23 cellular contexts compared by ENCODE assay signal in genomic region chr5:10661401-10661800, GRCh38.
"Had no signal": no experiment of that assay in that cellular context is flagged by ENCODE, and none has a peak within 500 bp of the region (broad histone marks: within the 10 kb centered on the region; RNA-seq: fewer than 3 reads in every experiment).

No MANE protein-coding gene starts in this region.

- DNase-seq: heart right ventricle; kidney; left colon; lower lobe of right lung; mammary epithelial cell; mesendoderm; midbrain; mucosa of descending colon; naive thymus-derived CD4-positive, alpha-beta T cell; ovary; small intestine; spleen; stimulated activated CD4-positive, alpha-beta T cell treated with anti-CD3 and anti-CD28 coated beads, Interleukin-4, amount 100 ng/mL, for 24 hours; stimulated activated naive CD4-positive, alpha-beta T cell treated with Interleukin-2 at 50 U/mL for 16 hours; stimulated activated naive CD8-positive, alpha-beta T cell treated with anti-CD3 and anti-CD28 coated beads, Interleukin-15, amount 100 ng/mL, for 72 hours; substantia nigra; uterus had no signal

- H3K4me3 Mint-ChIP-seq: naive thymus-derived CD4-positive, alpha-beta T cell; natural killer cell treated with Interleukin-12 subunit alpha and Interleukin-12 subunit beta and Interleukin-15 and Interleukin-18, amount 100 ng/mL, for 72 hours; stimulated activated effector memory CD8-positive, alpha-beta T cell treated with anti-CD3 and anti-CD28 coated beads, Interleukin-12 subunit alpha, Interleukin-12 subunit beta, amount 100 ng/mL, for 72 hours; stimulated activated naive CD8-positive, alpha-beta T cell treated with anti-CD3 and anti-CD28 coated beads, Interleukin-15, amount 100 ng/mL, for 72 hours; type B pancreatic cell had no signal

- H3K4me1 Mint-ChIP-seq: stimulated activated effector memory CD8-positive, alpha-beta T cell treated with anti-CD3 and anti-CD28 coated beads, Interleukin-12 subunit alpha, Interleukin-12 subunit beta, amount 100 ng/mL, for 72 hours; stimulated activated naive CD8-positive, alpha-beta T cell treated with anti-CD3 and anti-CD28 coated beads, Interleukin-15, amount 100 ng/mL, for 72 hours had no signal

- H3K36me3 Mint-ChIP-seq: naive thymus-derived CD4-positive, alpha-beta T cell; natural killer cell treated with Interleukin-12 subunit alpha and Interleukin-12 subunit beta and Interleukin-15 and Interleukin-18, amount 100 ng/mL, for 72 hours; stimulated activated effector memory CD8-positive, alpha-beta T cell treated with anti-CD3 and anti-CD28 coated beads, Interleukin-12 subunit alpha, Interleukin-12 subunit beta, amount 100 ng/mL, for 72 hours; type B pancreatic cell had no signal

- H3K27ac Mint-ChIP-seq: naive thymus-derived CD4-positive, alpha-beta T cell; natural killer cell treated with Interleukin-12 subunit alpha and Interleukin-12 subunit beta and Interleukin-15 and Interleukin-18, amount 100 ng/mL, for 72 hours; progenitor cell of endocrine pancreas; stimulated activated naive CD8-positive, alpha-beta T cell treated with anti-CD3 and anti-CD28 coated beads, Interleukin-15, amount 100 ng/mL, for 72 hours; type B pancreatic cell had no signal

- ATAC-seq: left colon; left lung; mucosa of descending colon; naive thymus-derived CD4-positive, alpha-beta T cell; sciatic nerve; stimulated activated naive CD8-positive, alpha-beta T cell treated with anti-CD3 and anti-CD28 coated beads, Interleukin-15, amount 100 ng/mL, for 72 hours had no signal

- H3K27me3 Mint-ChIP-seq: natural killer cell treated with Interleukin-12 subunit alpha and Interleukin-12 subunit beta and Interleukin-15 and Interleukin-18, amount 100 ng/mL, for 72 hours; stimulated activated naive CD8-positive, alpha-beta T cell treated with anti-CD3 and anti-CD28 coated beads, Interleukin-15, amount 100 ng/mL, for 72 hours; type B pancreatic cell had no signal

- H3K9me3 Mint-ChIP-seq: natural killer cell treated with Interleukin-12 subunit alpha and Interleukin-12 subunit beta and Interleukin-15 and Interleukin-18, amount 100 ng/mL, for 72 hours; stimulated activated effector memory CD8-positive, alpha-beta T cell treated with anti-CD3 and anti-CD28 coated beads, Interleukin-12 subunit alpha, Interleukin-12 subunit beta, amount 100 ng/mL, for 72 hours; stimulated activated naive CD8-positive, alpha-beta T cell treated with anti-CD3 and anti-CD28 coated beads, Interleukin-15, amount 100 ng/mL, for 72 hours; type B pancreatic cell had no signal
